Comparison of ENCODE assay signal across 2 cellular contexts in genomic region chr11:113671914-113672313, GRCh38. TPM values are rescaled to one million over a fixed set of nuclear protein-coding genes. Genes with fewer than 3 reads are reported as not detected.
"Had no signal": no experiment of that assay in that cellular context is flagged by ENCODE, and none has a peak within 500 bp of the region (broad histone marks: within the 10 kb centered on the region; RNA-seq: fewer than 3 reads in every experiment).

No MANE protein-coding gene starts in this region.

RNA-seq across cellular contexts. Expression of gene TMPRSS5, which starts 34.2 kb away (rescaled TPM):
- total RNA-seq: renal cortical epithelial cell, smooth muscle cell had no signal
